9 cellular contexts compared by ENCODE assay signal in the genomic region with DNA sequence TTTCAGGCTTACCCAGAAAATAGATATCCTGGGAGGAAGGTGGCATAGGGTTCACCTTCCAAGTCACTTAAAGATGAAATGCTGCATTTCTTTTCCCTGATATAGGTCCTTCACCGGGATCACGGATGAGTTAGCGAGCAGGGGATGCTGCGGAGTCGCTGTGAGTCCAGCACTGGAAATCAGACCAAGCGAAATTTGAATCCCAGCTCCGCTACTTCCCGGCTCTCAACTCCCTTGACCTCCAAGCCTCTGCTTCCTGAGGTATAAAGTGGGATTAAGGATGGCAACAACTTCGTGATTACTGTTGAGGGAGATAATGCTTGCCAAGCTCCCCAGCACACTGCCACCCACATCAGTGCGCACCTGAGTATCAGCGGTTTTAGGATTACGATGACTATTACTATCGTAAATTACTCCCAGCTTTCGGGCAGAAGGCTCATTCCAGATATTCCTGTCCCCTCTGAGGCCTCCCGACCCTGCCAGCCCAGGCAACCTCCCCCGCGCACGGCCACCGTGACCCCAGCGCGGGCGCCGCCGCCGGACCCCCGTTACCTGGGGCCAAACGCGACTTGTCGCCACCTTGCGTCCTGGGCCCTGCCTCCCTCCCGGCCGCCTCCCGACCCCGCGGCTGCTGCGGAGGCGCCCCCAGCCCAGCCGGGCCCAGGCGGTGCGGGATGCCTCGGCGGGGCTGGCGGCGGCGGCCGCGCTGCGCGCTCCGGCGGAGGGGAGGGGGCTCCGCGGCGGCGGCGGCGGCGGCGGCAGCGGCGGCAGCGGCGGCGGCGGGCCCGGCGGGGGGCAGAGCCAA. TPM values are rescaled to one million over a fixed set of nuclear protein-coding genes. Genes with fewer than 3 reads are reported as not detected.
DNase-seq lines count a peak whose midpoint lies in the region; ATAC-seq and TF ChIP-seq lines count a peak whose summit lies in the region.
"Had no signal": no experiment of that assay in that cellular context is flagged by ENCODE, and none has a peak within 500 bp of the region (broad histone marks: within the 10 kb centered on the region; RNA-seq: fewer than 3 reads in every experiment).

No MANE protein-coding gene starts in this region.

- H2AFZ ChIP-seq in smooth muscle cell (ENCODE audit: low read depth): no peak overlapping the region

- DNase-seq in smooth muscle cell (lab: John Stamatoyannopoulos, UW; ENCODE audit: unreplicated experiment) (no peak), NCI-H1105 treated with DMSO at 0.1 percent for 48 hours (lab: John Stamatoyannopoulos, UW) (no peak)
- no peak for DNase-seq in activated effector memory CD4-positive, alpha-beta T cell treated with anti-CD3 and anti-CD28 coated beads, Interleukin-2, amount 50 U/mL, for 16 hours
- no peak for DNase-seq in activated CD8-positive, alpha-beta memory T cell treated with anti-CD3 and anti-CD28 coated beads, Interleukin-2, amount 50 U/mL, for 48 hours

- H3K27ac Mint-ChIP-seq in activated T-helper 17 cell treated with anti-CD3 and anti-CD28 coated beads, Interleukin-2, amount 50 U/mL, for 72 hours: no peak overlapping the region

- H4K20me1 ChIP-seq in smooth muscle cell (ENCODE audit: low read depth): no peaks in the 10 kb centered on the region

- H3K4me2 ChIP-seq in smooth muscle cell: peak overlapping the region; percentile 87

- H3K36me3 ChIP-seq in HUES48 (ENCODE audit: control insufficient read depth, insufficient read depth, low read length) (no peaks in the 10 kb centered on the region), iPS-15b (ENCODE audit: control insufficient read depth, insufficient read depth, low read length) (no peaks in the 10 kb centered on the region), smooth muscle cell (ENCODE audit: low read depth) (no peaks in the 10 kb centered on the region)

- H3K4me1 Mint-ChIP-seq in activated T-helper 17 cell treated with anti-CD3 and anti-CD28 coated beads, Interleukin-2, amount 50 U/mL, for 72 hours: no peaks in the 10 kb centered on the region

- H3K4me1 ChIP-seq in HUES48 (ENCODE audit: control insufficient read depth, insufficient read depth, low read length) (peaks cover 26% of the 10 kb centered on the region), iPS-15b (ENCODE audit: control insufficient read depth, insufficient read depth, low read length) (no peaks in the 10 kb centered on the region), smooth muscle cell (ENCODE audit: low read depth) (no peaks in the 10 kb centered on the region)

- ATAC-seq in activated T-helper 17 cell treated with anti-CD3 and anti-CD28 coated beads, Interleukin-2, amount 50 U/mL, for 72 hours (replicated peaks): peak; percentile 19

- H3K27me3 ChIP-seq in HUES48 (ENCODE audit: control insufficient read depth, insufficient read depth, low read length) (peaks cover 42% of the 10 kb centered on the region), iPS-15b (ENCODE audit: control insufficient read depth, insufficient read depth, low read length) (peaks cover 46% of the 10 kb centered on the region), smooth muscle cell (ENCODE audit: low read depth) (peaks cover 71% of the 10 kb centered on the region)

- H3K27ac ChIP-seq in HUES48 (ENCODE audit: low read depth, low read length): no peak overlapping the region
- H3K27ac ChIP-seq in smooth muscle cell (ENCODE audit: low read depth): no peak overlapping the region

- no peak for TF ChIP-seq CTCF in smooth muscle cell (IDR thresholded peaks at IDR 0.05; ENCODE audit: borderline replicate concordance, insufficient read depth, poor library complexity, severe bottlenecking)

- H3K9ac ChIP-seq in HUES48 (ENCODE audit: low read depth, low read length) (no peak overlapping the region; the same call in 1 of the 2 replicates), iPS-15b (ENCODE audit: low read depth, low read length) (no peak overlapping the region), smooth muscle cell (ENCODE audit: low read depth) (no peak overlapping the region)

- H3K4me3 ChIP-seq in HUES48 (ENCODE audit: low read depth, low read length) (peak overlapping the region; percentile 80), iPS-15b (ENCODE audit: low read depth, low read length) (peak overlapping the region; percentile 66), smooth muscle cell (peak overlapping the region; percentile 45)

- H3K79me2 ChIP-seq in smooth muscle cell (ENCODE audit: low read depth): no peaks in the 10 kb centered on the region

- no peaks in the 10 kb centered on the region for H3K9me3 Mint-ChIP-seq in activated T-helper 17 cell treated with anti-CD3 and anti-CD28 coated beads, Interleukin-2, amount 50 U/mL, for 72 hours

- no peaks in the 10 kb centered on the region for H3F3A ChIP-seq in smooth muscle cell (ENCODE audit: low read depth)

- H3K9me3 ChIP-seq in HUES48 (ENCODE audit: control insufficient read depth, insufficient read depth, low read length): no peaks in the 10 kb centered on the region
- H3K9me3 ChIP-seq in iPS-15b (ENCODE audit: control insufficient read depth, insufficient read depth, low read length): no peaks in the 10 kb centered on the region
- H3K9me3 ChIP-seq in smooth muscle cell (replicated peaks; ENCODE audit: low read depth): no peaks in the 10 kb centered on the region

- H3K36me3 Mint-ChIP-seq in activated T-helper 17 cell treated with anti-CD3 and anti-CD28 coated beads, Interleukin-2, amount 50 U/mL, for 72 hours (ENCODE audit: low read depth): no peaks in the 10 kb centered on the region

- peaks cover 25% of the 10 kb centered on the region for H3K27me3 Mint-ChIP-seq in activated T-helper 17 cell treated with anti-CD3 and anti-CD28 coated beads, Interleukin-2, amount 50 U/mL, for 72 hours

- peak overlapping the region; percentile 57 for H3K4me3 Mint-ChIP-seq in activated T-helper 17 cell treated with anti-CD3 and anti-CD28 coated beads, Interleukin-2, amount 50 U/mL, for 72 hours

- WGBS in smooth muscle cell (ENCODE audit: low lambda C conversion rate): 9% methylated on average over 28 of the region's 67 CpGs

RNA-seq across cellular contexts. Expression of gene GPR27, which starts 0.5 kb away (rescaled TPM):
- 1 to 10 TPM in 1 of 2 donors, under 1 TPM in 1; 0.32 to 2.5 TPM for total RNA-seq in activated T-helper 17 cell treated with anti-CD3 and anti-CD28 coated beads, Interleukin-2, amount 50 U/mL, for 72 hours
- total RNA-seq in smooth muscle cell: 0.40 and 1.2 TPM in 2 replicates
- polyA plus RNA-seq in smooth muscle cell: 0.50 and 0.83 TPM in 2 replicates
- total RNA-seq: HT1080 had no signal

RNA-seq across cellular contexts. Expression of gene EIF4E3, which starts 27.9 kb away (rescaled TPM):
- 10 to 100 TPM; 25.3 to 27.4 TPM for total RNA-seq in activated T-helper 17 cell treated with anti-CD3 and anti-CD28 coated beads, Interleukin-2, amount 50 U/mL, for 72 hours
- 2.2 and 3.5 TPM in 2 replicates for total RNA-seq in smooth muscle cell
- 2.3 and 2.8 TPM in 2 replicates for polyA plus RNA-seq in smooth muscle cell

RNA-seq across cellular contexts. Expression of gene PROK2, which starts 31.8 kb away (rescaled TPM):
- 1 to 10 TPM in 1 of 2 donors, under 1 TPM in 1; 0.61 to 4.6 TPM for total RNA-seq in activated T-helper 17 cell treated with anti-CD3 and anti-CD28 coated beads, Interleukin-2, amount 50 U/mL, for 72 hours
- not detected in 2 replicates for total RNA-seq in smooth muscle cell
- polyA plus RNA-seq in smooth muscle cell: not detected in 2 replicates
- total RNA-seq: esophagus mucosa, HT1080 had no signal
